8 cellular contexts compared by ENCODE assay signal in the genomic region with DNA sequence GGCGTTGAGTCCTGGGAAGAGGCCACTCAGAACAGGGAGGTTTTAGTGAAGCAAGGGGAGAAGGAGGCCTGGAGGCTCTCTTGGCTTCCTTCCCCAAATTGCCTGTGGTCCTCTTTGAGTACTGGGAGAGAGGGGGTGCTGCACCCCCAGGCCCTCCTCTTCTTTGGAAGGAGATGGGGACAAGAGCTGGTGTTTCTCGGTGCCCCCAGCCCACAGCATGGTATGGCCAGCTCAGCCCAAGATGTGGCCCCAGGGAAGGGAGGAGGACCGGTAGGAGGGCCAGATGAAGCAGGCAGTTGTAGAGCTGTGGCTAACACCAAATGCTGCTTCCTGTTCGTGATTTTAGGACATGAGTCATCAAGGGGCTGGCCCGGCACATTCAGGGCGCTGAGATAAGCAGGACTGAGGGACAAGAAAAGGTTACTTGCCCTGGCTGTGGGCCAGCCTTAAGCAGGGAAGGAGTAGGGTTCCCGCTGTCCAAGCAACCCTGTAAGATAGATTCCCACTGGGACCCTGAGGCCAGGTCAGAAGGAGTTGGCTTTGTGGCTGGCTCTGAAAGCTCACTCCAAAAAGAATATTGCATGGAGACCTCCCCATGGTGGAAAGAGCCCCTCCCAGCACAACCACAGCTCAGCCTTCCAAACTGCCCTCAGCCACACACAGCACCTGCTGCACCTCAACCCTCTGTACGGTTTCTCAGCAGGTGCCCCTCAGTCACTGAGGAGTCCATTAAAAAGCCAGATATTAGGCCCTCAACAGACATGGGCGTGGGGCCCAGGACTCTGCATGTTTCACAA. TPM values are rescaled to one million over a fixed set of nuclear protein-coding genes. Genes with fewer than 3 reads are reported as not detected.
DNase-seq lines count a peak whose midpoint lies in the region; ATAC-seq and TF ChIP-seq lines count a peak whose summit lies in the region.

No MANE protein-coding gene starts in this region.

- H3K4me3 ChIP-seq in Karpas-422 (ENCODE audit: low read length) (no peak overlapping the region), dorsolateral prefrontal cortex (no peak overlapping the region), mucosa of rectum (ENCODE audit: low read length in 2 of 2) (no peak overlapping the region)

- no peaks in the 10 kb centered on the region for H3K27me3 Mint-ChIP-seq in stimulated activated naive B cell treated with anti-CD40 and anti-IgM and Interleukin-4, amounts not matched to agents 10 μg/mL and 1 μg/mL and 100 μg/mL, for 72 hours

- ATAC-seq in GM21737 (IDR thresholded peaks at IDR 0.05; ENCODE audit: unreplicated experiment) = peak; percentile 59
- ATAC-seq in stimulated activated naive B cell treated with anti-CD40 and anti-IgM and Interleukin-4, amounts not matched to agents 10 μg/mL and 1 μg/mL and 100 μg/mL, for 72 hours (replicated peaks) = peak; percentile 88 to 89

- H4K20me1 ChIP-seq in Karpas-422 (ENCODE audit: insufficient read depth, low read depth, low read length) = peaks cover 22% of the 10 kb centered on the region

- no peak overlapping the region for H3K27ac ChIP-seq in Karpas-422 (ENCODE audit: low read length)
- peak overlapping the region in 45 of 59 donors; percentile 7 to 83 (median 60) for H3K27ac ChIP-seq in dorsolateral prefrontal cortex
- H3K27ac ChIP-seq in mucosa of rectum (ENCODE audit: low read depth in 2 of 2, low read length in 2 of 2) = peak overlapping the region; percentile 59 to 74

- H3K36me3 ChIP-seq in Karpas-422 (ENCODE audit: insufficient read depth, low read length) (no peaks in the 10 kb centered on the region), mucosa of rectum (ENCODE audit: control insufficient read depth in 2 of 2, insufficient read depth in 2 of 2, low read length in 2 of 2) (no peaks in the 10 kb centered on the region)

- H3K4me1 ChIP-seq in Karpas-422 (ENCODE audit: low read length) (no peaks in the 10 kb centered on the region), mucosa of rectum (ENCODE audit: control insufficient read depth in 2 of 2, insufficient read depth in 2 of 2, low read length in 2 of 2) (peaks cover 24 to 28% of the 10 kb centered on the region in 2 donors)

- peak overlapping the region; percentile 94 for H3K27ac Mint-ChIP-seq in stimulated activated naive B cell treated with anti-CD40 and anti-IgM and Interleukin-4, amounts not matched to agents 10 μg/mL and 1 μg/mL and 100 μg/mL, for 72 hours

- H2AFZ ChIP-seq in Karpas-422 (ENCODE audit: low read length) = no peak overlapping the region

- H3K9me3 Mint-ChIP-seq in stimulated activated naive B cell treated with anti-CD40 and anti-IgM and Interleukin-4, amounts not matched to agents 10 μg/mL and 1 μg/mL and 100 μg/mL, for 72 hours = peaks cover 1 to 4% of the 10 kb centered on the region in 2 donors

- H3K27me3 ChIP-seq in Karpas-422 (ENCODE audit: low read length) (no peaks in the 10 kb centered on the region), dorsolateral prefrontal cortex (peaks cover 0 to 16% (median 4%) of the 10 kb centered on the region in 45 donors), mucosa of rectum (ENCODE audit: control insufficient read depth in 2 of 2, insufficient read depth in 2 of 2, low read length in 2 of 2) (no peaks in the 10 kb centered on the region)

- H3K4me3 Mint-ChIP-seq in stimulated activated naive B cell treated with anti-CD40 and anti-IgM and Interleukin-4, amounts not matched to agents 10 μg/mL and 1 μg/mL and 100 μg/mL, for 72 hours = peak overlapping the region; percentile 36 to 44

- peak; percentile 85 for DNase-seq in GDM1 (lab: John Stamatoyannopoulos, UW)
- peak; percentile 51 for DNase-seq in Karpas-422
- peak; percentile 65 to 74 for DNase-seq in activated CD4-positive, alpha-beta T cell treated with anti-CD3 and anti-CD28 coated beads for 4 hours
- DNase-seq in dorsolateral prefrontal cortex = peak in 5 of 10 donors; percentile 35 to 58 (median 47)
- DNase-seq in stimulated activated naive B cell treated with anti-CD40 and anti-IgM and Interleukin-4, amounts not matched to agents 10 μg/mL and 1 μg/mL and 100 μg/mL, for 72 hours = peak; percentile 81
- no peak for DNase-seq in GOT3 (lab: John Stamatoyannopoulos, UW)

- H3K79me2 ChIP-seq in Karpas-422 (ENCODE audit: low read length) = no peaks in the 10 kb centered on the region

- no peaks in the 10 kb centered on the region for H3K9me2 ChIP-seq in Karpas-422 (replicated peaks; ENCODE audit: insufficient read depth, low read length)

- H3K9me3 ChIP-seq in Karpas-422 (ENCODE audit: low read length) (no peaks in the 10 kb centered on the region), mucosa of rectum (ENCODE audit: control insufficient read depth in 2 of 2, low read length in 2 of 2) (no peaks in the 10 kb centered on the region)

- peak in 1 of 56 donors; percentile 14 for TF ChIP-seq CTCF in dorsolateral prefrontal cortex (IDR thresholded peaks at IDR 0.05 in 54 of 56, conservative IDR thresholded peaks at IDR 0.05 in 2 of 56; ENCODE audit: low read depth in 1 of 56, partially characterized antibody in 56 of 56)

- H3K36me3 Mint-ChIP-seq in stimulated activated naive B cell treated with anti-CD40 and anti-IgM and Interleukin-4, amounts not matched to agents 10 μg/mL and 1 μg/mL and 100 μg/mL, for 72 hours = peaks cover 1 to 4% of the 10 kb centered on the region in 2 donors

- intact Hi-C loops in dorsolateral prefrontal cortex (cut with DNase I) = no loop called here

- H3K4me2 ChIP-seq in Karpas-422 (ENCODE audit: low read depth, low read length, poor library complexity, severe bottlenecking) = no peak overlapping the region

- H3K9ac ChIP-seq in Karpas-422 (ENCODE audit: low read length) (no peak overlapping the region), mucosa of rectum (ENCODE audit: low read depth in 1 of 2, low read length in 2 of 2) (peak overlapping the region; percentile 26 to 33)

- H3K4me1 Mint-ChIP-seq in stimulated activated naive B cell treated with anti-CD40 and anti-IgM and Interleukin-4, amounts not matched to agents 10 μg/mL and 1 μg/mL and 100 μg/mL, for 72 hours = peaks cover 74 to 87% of the 10 kb centered on the region in 2 donors

RNA-seq across cellular contexts. Expression of gene TNFRSF1B, which starts 4.9 kb away (rescaled TPM):
- total RNA-seq in Karpas-422 (2014; rRNA removed; shearing (Covaris generic); ENCODE audit: low replicate concordance) = not detected in 2 replicates
- 10 to 100 TPM in 84 of 120 experiments, 1 to 10 TPM in 36; 4.0 to 43.8 (median 13.0) TPM for total RNA-seq in dorsolateral prefrontal cortex
